In genomic region chr17:78146471-78146869, GRCh38 we compare ENCODE assay signal across 1 cellular context.
A peak's percentile ranks its signal among the peaks of the same experiment; 100 is the strongest.
TF ChIP-seq lines count a peak whose summit lies in the region.

No MANE protein-coding gene starts in this region.

TF ChIP-seq in K562, 482 proteins besides CTCF, POLR2A, EP300 and RAD21 (continued from another document):
- TF ChIP-seq ZHX1 (conservative IDR thresholded peaks at IDR 0.05; ENCODE audit: low read length) (no peak), ARNT (IDR thresholded peaks at IDR 0.05) (0 out of 4 replicates have a peak, but pooled peaks of 1 of the 2 experiments have one; percentile 40)
